Comparison of ENCODE assay signal across 2 cellular contexts in the genomic region with DNA sequence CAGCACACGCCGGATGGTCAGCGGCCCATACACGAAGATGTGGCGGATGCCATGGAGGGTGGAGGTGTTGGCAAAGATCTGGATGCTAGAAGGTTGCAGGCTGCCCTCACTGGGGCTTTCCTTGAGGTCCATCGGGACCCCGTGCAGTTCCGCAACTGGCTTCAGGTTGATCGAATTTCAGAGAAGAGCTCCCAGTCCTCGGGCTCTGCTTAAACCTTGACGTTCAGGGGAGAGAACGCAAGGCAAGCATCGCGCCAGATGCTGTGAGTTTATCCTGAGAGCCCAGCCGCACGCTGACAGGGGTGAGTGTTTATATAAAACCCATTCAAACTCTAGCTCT.
TF ChIP-seq lines count a peak whose summit lies in the region.

No MANE protein-coding gene starts in this region.

TF ChIP-seq in IMR-90, 13 proteins besides CTCF, POLR2A, EP300 and RAD21:
- no peak for TF ChIP-seq MAFK (IDR thresholded peaks at IDR 0.05; ENCODE audit: low read depth, low read length)
- TF ChIP-seq CHD1 (IDR thresholded peaks at IDR 0.05; ENCODE audit: low read depth, low read length) = no peak
- TF ChIP-seq NFE2L2 (IDR thresholded peaks at IDR 0.05; ENCODE audit: low read depth, low read length) = no peak

TF ChIP-seq in HepG2, 621 proteins besides CTCF, POLR2A, EP300 and RAD21:
- TF ChIP-seq DMAP1 (CRISPR knock-in tag; IDR thresholded peaks at IDR 0.05) (no peak), ZNF773 (CRISPR knock-in tag; IDR thresholded peaks at IDR 0.05; ENCODE audit: borderline replicate concordance) (no peak), NRL (CRISPR knock-in tag; IDR thresholded peaks at IDR 0.05; ENCODE audit: borderline replicate concordance) (no peak), ZNF329 (CRISPR knock-in tag; IDR thresholded peaks at IDR 0.05; ENCODE audit: low read depth) (no peak), ZNF703 (CRISPR knock-in tag; IDR thresholded peaks at IDR 0.05; ENCODE audit: borderline replicate concordance) (no peak), ZFP62 (CRISPR knock-in tag; IDR thresholded peaks at IDR 0.05) (no peak), GLI4 (CRISPR knock-in tag; IDR thresholded peaks at IDR 0.05; ENCODE audit: borderline replicate concordance) (no peak), KDM4B (CRISPR knock-in tag; IDR thresholded peaks at IDR 0.05) (no peak), CEBPB (IDR thresholded peaks at IDR 0.05; ENCODE audit: borderline replicate concordance, low read depth, low read length) (no peak), SOX5 (CRISPR knock-in tag; IDR thresholded peaks at IDR 0.05; ENCODE audit: borderline replicate concordance) (no peak)
- TF ChIP-seq, protein P1, sequence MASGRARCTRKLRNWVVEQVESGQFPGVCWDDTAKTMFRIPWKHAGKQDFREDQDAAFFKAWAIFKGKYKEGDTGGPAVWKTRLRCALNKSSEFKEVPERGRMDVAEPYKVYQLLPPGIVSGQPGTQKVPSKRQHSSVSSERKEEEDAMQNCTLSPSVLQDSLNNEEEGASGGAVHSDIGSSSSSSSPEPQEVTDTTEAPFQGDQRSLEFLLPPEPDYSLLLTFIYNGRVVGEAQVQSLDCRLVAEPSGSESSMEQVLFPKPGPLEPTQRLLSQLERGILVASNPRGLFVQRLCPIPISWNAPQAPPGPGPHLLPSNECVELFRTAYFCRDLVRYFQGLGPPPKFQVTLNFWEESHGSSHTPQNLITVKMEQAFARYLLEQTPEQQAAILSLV (CRISPR knock-in tag; IDR thresholded peaks at IDR 0.05; ENCODE audit: borderline replicate concordance) = no peak
- TF ChIP-seq, protein P2, sequence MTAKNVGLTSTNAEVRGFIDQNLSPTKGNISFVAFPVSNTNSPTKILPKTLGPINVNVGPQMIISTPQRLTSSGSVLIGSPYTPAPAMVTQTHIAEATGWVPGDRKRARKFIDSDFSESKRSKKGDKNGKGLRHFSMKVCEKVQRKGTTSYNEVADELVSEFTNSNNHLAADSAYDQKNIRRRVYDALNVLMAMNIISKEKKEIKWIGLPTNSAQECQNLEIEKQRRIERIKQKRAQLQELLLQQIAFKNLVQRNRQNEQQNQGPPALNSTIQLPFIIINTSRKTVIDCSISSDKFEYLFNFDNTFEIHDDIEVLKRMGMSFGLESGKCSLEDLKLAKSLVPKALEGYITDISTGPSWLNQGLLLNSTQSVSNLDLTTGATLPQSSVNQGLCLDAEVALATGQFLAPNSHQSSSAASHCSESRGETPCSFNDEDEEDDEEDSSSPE (CRISPR knock-in tag; IDR thresholded peaks at IDR 0.05) = no peak
- TF ChIP-seq, protein P3, sequence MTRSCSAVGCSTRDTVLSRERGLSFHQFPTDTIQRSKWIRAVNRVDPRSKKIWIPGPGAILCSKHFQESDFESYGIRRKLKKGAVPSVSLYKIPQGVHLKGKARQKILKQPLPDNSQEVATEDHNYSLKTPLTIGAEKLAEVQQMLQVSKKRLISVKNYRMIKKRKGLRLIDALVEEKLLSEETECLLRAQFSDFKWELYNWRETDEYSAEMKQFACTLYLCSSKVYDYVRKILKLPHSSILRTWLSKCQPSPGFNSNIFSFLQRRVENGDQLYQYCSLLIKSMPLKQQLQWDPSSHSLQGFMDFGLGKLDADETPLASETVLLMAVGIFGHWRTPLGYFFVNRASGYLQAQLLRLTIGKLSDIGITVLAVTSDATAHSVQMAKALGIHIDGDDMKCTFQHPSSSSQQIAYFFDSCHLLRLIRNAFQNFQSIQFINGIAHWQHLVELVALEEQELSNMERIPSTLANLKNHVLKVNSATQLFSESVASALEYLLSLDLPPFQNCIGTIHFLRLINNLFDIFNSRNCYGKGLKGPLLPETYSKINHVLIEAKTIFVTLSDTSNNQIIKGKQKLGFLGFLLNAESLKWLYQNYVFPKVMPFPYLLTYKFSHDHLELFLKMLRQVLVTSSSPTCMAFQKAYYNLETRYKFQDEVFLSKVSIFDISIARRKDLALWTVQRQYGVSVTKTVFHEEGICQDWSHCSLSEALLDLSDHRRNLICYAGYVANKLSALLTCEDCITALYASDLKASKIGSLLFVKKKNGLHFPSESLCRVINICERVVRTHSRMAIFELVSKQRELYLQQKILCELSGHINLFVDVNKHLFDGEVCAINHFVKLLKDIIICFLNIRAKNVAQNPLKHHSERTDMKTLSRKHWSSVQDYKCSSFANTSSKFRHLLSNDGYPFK (CRISPR knock-in tag; IDR thresholded peaks at IDR 0.05; ENCODE audit: borderline replicate concordance) = no peak
- TF ChIP-seq, protein P4, sequence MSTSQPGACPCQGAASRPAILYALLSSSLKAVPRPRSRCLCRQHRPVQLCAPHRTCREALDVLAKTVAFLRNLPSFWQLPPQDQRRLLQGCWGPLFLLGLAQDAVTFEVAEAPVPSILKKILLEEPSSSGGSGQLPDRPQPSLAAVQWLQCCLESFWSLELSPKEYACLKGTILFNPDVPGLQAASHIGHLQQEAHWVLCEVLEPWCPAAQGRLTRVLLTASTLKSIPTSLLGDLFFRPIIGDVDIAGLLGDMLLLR (CRISPR knock-in tag; IDR thresholded peaks at IDR 0.05) = no peak
- TF ChIP-seq, protein P5, sequence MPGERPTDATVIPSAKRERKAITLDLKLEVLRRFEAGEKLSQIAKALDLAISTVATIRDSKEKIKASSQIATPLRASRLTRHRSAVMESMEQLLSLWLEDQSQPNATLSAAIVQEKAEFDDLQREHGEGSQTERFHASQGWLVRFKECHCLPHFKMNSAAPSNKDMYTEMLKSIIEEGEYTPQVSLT (CRISPR knock-in tag; IDR thresholded peaks at IDR 0.05; ENCODE audit: borderline replicate concordance, low read depth) = no peak
- TF ChIP-seq, protein P6, sequence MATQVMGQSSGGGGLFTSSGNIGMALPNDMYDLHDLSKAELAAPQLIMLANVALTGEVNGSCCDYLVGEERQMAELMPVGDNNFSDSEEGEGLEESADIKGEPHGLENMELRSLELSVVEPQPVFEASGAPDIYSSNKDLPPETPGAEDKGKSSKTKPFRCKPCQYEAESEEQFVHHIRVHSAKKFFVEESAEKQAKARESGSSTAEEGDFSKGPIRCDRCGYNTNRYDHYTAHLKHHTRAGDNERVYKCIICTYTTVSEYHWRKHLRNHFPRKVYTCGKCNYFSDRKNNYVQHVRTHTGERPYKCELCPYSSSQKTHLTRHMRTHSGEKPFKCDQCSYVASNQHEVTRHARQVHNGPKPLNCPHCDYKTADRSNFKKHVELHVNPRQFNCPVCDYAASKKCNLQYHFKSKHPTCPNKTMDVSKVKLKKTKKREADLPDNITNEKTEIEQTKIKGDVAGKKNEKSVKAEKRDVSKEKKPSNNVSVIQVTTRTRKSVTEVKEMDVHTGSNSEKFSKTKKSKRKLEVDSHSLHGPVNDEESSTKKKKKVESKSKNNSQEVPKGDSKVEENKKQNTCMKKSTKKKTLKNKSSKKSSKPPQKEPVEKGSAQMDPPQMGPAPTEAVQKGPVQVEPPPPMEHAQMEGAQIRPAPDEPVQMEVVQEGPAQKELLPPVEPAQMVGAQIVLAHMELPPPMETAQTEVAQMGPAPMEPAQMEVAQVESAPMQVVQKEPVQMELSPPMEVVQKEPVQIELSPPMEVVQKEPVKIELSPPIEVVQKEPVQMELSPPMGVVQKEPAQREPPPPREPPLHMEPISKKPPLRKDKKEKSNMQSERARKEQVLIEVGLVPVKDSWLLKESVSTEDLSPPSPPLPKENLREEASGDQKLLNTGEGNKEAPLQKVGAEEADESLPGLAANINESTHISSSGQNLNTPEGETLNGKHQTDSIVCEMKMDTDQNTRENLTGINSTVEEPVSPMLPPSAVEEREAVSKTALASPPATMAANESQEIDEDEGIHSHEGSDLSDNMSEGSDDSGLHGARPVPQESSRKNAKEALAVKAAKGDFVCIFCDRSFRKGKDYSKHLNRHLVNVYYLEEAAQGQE (IDR thresholded peaks at IDR 0.05; ENCODE audit: borderline replicate concordance in 1 of 2, low read depth in 1 of 2, low read length in 2 of 2) = no peak
- TF ChIP-seq, protein P7, sequence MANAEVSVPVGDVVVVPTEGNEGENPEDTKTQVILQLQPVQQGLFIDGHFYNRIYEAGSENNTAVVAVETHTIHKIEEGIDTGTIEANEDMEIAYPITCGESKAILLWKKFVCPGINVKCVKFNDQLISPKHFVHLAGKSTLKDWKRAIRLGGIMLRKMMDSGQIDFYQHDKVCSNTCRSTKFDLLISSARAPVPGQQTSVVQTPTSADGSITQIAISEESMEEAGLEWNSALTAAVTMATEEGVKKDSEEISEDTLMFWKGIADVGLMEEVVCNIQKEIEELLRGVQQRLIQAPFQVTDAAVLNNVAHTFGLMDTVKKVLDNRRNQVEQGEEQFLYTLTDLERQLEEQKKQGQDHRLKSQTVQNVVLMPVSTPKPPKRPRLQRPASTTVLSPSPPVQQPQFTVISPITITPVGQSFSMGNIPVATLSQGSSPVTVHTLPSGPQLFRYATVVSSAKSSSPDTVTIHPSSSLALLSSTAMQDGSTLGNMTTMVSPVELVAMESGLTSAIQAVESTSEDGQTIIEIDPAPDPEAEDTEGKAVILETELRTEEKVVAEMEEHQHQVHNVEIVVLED (CRISPR knock-in tag; IDR thresholded peaks at IDR 0.05; ENCODE audit: borderline replicate concordance) = no peak
